ENCODE assay signal across 1 cellular context in genomic region chr13:20993661-20994440, GRCh38.
TF ChIP-seq lines count a peak whose summit lies in the region.

No MANE protein-coding gene starts in this region.

TF ChIP-seq in GM23338, 12 proteins besides CTCF, POLR2A, EP300 and RAD21 (continued from another document):
- no peak for TF ChIP-seq NANOG (IDR thresholded peaks at IDR 0.05; ENCODE audit: borderline replicate concordance)
- TF ChIP-seq STAT1 (IDR thresholded peaks at IDR 0.05; ENCODE audit: unreplicated experiment) = no peak
- no peak for TF ChIP-seq ZNF331 (CRISPR knock-in tag; IDR thresholded peaks at IDR 0.05; ENCODE audit: low read depth)
- TF ChIP-seq CREB1 (CRISPR knock-in tag; IDR thresholded peaks at IDR 0.05; ENCODE audit: low read depth) = no peak
- TF ChIP-seq POLR2AphosphoS5 (IDR thresholded peaks at IDR 0.05; ENCODE audit: low read depth) = no peak
- TF ChIP-seq, protein P1, sequence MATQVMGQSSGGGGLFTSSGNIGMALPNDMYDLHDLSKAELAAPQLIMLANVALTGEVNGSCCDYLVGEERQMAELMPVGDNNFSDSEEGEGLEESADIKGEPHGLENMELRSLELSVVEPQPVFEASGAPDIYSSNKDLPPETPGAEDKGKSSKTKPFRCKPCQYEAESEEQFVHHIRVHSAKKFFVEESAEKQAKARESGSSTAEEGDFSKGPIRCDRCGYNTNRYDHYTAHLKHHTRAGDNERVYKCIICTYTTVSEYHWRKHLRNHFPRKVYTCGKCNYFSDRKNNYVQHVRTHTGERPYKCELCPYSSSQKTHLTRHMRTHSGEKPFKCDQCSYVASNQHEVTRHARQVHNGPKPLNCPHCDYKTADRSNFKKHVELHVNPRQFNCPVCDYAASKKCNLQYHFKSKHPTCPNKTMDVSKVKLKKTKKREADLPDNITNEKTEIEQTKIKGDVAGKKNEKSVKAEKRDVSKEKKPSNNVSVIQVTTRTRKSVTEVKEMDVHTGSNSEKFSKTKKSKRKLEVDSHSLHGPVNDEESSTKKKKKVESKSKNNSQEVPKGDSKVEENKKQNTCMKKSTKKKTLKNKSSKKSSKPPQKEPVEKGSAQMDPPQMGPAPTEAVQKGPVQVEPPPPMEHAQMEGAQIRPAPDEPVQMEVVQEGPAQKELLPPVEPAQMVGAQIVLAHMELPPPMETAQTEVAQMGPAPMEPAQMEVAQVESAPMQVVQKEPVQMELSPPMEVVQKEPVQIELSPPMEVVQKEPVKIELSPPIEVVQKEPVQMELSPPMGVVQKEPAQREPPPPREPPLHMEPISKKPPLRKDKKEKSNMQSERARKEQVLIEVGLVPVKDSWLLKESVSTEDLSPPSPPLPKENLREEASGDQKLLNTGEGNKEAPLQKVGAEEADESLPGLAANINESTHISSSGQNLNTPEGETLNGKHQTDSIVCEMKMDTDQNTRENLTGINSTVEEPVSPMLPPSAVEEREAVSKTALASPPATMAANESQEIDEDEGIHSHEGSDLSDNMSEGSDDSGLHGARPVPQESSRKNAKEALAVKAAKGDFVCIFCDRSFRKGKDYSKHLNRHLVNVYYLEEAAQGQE (IDR thresholded peaks at IDR 0.05; ENCODE audit: unreplicated experiment) = no peak
